Comparison of ENCODE assay signal across 8 cellular contexts in genomic region chr2:88055049-88055435, GRCh38. TPM values are rescaled to one million over a fixed set of nuclear protein-coding genes. Genes with fewer than 3 reads are reported as not detected.
DNase-seq lines count a peak whose midpoint lies in the region; TF ChIP-seq lines count a peak whose summit lies in the region.

No MANE protein-coding gene starts in this region.

- H4K20me1 ChIP-seq in SU-DHL-6 (ENCODE audit: low read depth, low read length) (no peaks in the 10 kb centered on the region), fibroblast of lung (ENCODE audit: control insufficient read depth, extremely low read depth, insufficient read depth, low read length) (no peaks in the 10 kb centered on the region)

- peaks cover 5% of the 10 kb centered on the region for H3K36me3 Mint-ChIP-seq in activated naive CD4-positive, alpha-beta T cell treated with anti-CD3 and anti-CD28 coated beads, Interleukin-2, amount 50 U/mL, for 24 hours

- H3K27me3 ChIP-seq in SU-DHL-6 (ENCODE audit: low read length) (no peaks in the 10 kb centered on the region), fibroblast of lung (ENCODE audit: control insufficient read depth, insufficient read depth, low read length) (no peaks in the 10 kb centered on the region), neuronal stem cell (ENCODE audit: control insufficient read depth in 3 of 3, insufficient read depth in 3 of 3, low read depth in 1 of 3, low read length in 3 of 3) (no peaks in the 10 kb centered on the region)

- TF ChIP-seq CTCF in SU-DHL-6 (IDR thresholded peaks at IDR 0.05; ENCODE audit: insufficient read depth, low read length, poor library complexity, severe bottlenecking) = no peak
- TF ChIP-seq CTCF in fibroblast of lung (conservative IDR thresholded peaks at IDR 0.05 in 1 of 2, IDR thresholded peaks at IDR 0.05 in 1 of 2; ENCODE audit: low read depth in 1 of 2, low read length in 2 of 2) = no peak

- H4K8ac ChIP-seq in neuronal stem cell (ENCODE audit: low read depth, low read length) = no peak overlapping the region

- peak overlapping the region; percentile 91 for H3K4me3 ChIP-seq in SU-DHL-6 (ENCODE audit: insufficient read depth, low read length, poor library complexity, severe bottlenecking)
- peak overlapping the region; percentile 73 to 86 (median 84) for H3K4me3 ChIP-seq in fibroblast of lung (replicated peaks in 1 of 4; ENCODE audit: control extremely low read depth in 1 of 4, insufficient read depth in 1 of 4, low read depth in 3 of 4, low read length in 4 of 4)
- H3K4me3 ChIP-seq in neuronal stem cell (ENCODE audit: low read length in 2 of 2) = peak overlapping the region; percentile 78 to 98

- H3K4me1 ChIP-seq in fibroblast of lung (ENCODE audit: control insufficient read depth, extremely low read depth, insufficient read depth, low read length) (peaks cover 7% of the 10 kb centered on the region), neuronal stem cell (ENCODE audit: control insufficient read depth in 2 of 2, insufficient read depth in 1 of 2, low read depth in 1 of 2, low read length in 2 of 2) (peaks cover 7 to 12% of the 10 kb centered on the region in 2 donors)

- no peak overlapping the region for H2BK12ac ChIP-seq in neuronal stem cell (ENCODE audit: low read length)

- peaks cover 46% of the 10 kb centered on the region for H3K79me2 ChIP-seq in SU-DHL-6 (ENCODE audit: insufficient read depth, low read length)
- H3K79me2 ChIP-seq in fibroblast of lung (ENCODE audit: control insufficient read depth, insufficient read depth, low read length) = peaks cover 31% of the 10 kb centered on the region

- H2BK15ac ChIP-seq in neuronal stem cell (ENCODE audit: low read length) = no peak overlapping the region

- H3K14ac ChIP-seq in neuronal stem cell (ENCODE audit: low read length) = peak overlapping the region; percentile 39

- no peak for DNase-seq in activated naive CD4-positive, alpha-beta T cell treated with anti-CD3 and anti-CD28 coated beads, Interleukin-2, amount 50 U/mL, for 16 hours
- peak; percentile 48 to 66 for DNase-seq in fibroblast of lung (ENCODE audit: low read depth in 2 of 2)
- DNase-seq in neuronal stem cell (ENCODE audit: low spot score) = no peak
- DNase-seq in stimulated activated CD4-positive, alpha-beta T cell treated with anti-CD3 and anti-CD28 coated beads, Interleukin-4, amount 100 ng/mL, for 1 hour = no peak
- no peak for DNase-seq in HK-2 (ENCODE audit: unreplicated experiment)
- no peak for DNase-seq in stimulated activated CD4-positive, alpha-beta T cell treated with anti-CD3 and anti-CD28 coated beads, Interleukin-4, amount 100 ng/mL, for 4 hours

- no peaks in the 10 kb centered on the region for H3K9me2 ChIP-seq in SU-DHL-6 (replicated peaks; ENCODE audit: insufficient read depth, low read length)

- H2AK5ac ChIP-seq in neuronal stem cell (ENCODE audit: low read depth, low read length) = no peak overlapping the region

- peaks cover 29% of the 10 kb centered on the region; the same call in 1 of the 2 replicates for H3F3A ChIP-seq in SU-DHL-6 (ENCODE audit: insufficient read depth)

- peak overlapping the region; percentile 71 for H3K27ac ChIP-seq in SU-DHL-6 (ENCODE audit: low read depth, low read length)
- H3K27ac ChIP-seq in fibroblast of lung (ENCODE audit: insufficient read depth, low read length) = peak overlapping the region; percentile 96
- H3K27ac ChIP-seq in neuronal stem cell (replicated peaks; ENCODE audit: low read length) = peak overlapping the region; percentile 68

- peak overlapping the region; percentile 95 for H3K18ac ChIP-seq in neuronal stem cell (ENCODE audit: low read length)

- peak overlapping the region; percentile 68 for H2AFZ ChIP-seq in SU-DHL-6 (ENCODE audit: low read depth, low read length, severe bottlenecking)
- peak overlapping the region; percentile 60 for H2AFZ ChIP-seq in fibroblast of lung (ENCODE audit: low read length)
- peak overlapping the region; percentile 95 for H2AFZ ChIP-seq in neuronal stem cell (ENCODE audit: low read length)

- H3K9ac ChIP-seq in SU-DHL-6 (ENCODE audit: low read length) (peak overlapping the region; percentile 97), fibroblast of lung (ENCODE audit: insufficient read depth, low read length) (peak overlapping the region; percentile 99), neuronal stem cell (ENCODE audit: low read depth, low read length, poor library complexity) (peak overlapping the region; percentile 89)

- H2BK120ac ChIP-seq in neuronal stem cell (ENCODE audit: low read depth, low read length) = no peak overlapping the region

- peaks cover 75% of the 10 kb centered on the region for H3K4me1 Mint-ChIP-seq in activated naive CD4-positive, alpha-beta T cell treated with anti-CD3 and anti-CD28 coated beads, Interleukin-2, amount 50 U/mL, for 24 hours

- H3K79me1 ChIP-seq in neuronal stem cell (ENCODE audit: low read depth, low read length) = no peaks in the 10 kb centered on the region

- H3K9me3 Mint-ChIP-seq in activated naive CD4-positive, alpha-beta T cell treated with anti-CD3 and anti-CD28 coated beads, Interleukin-2, amount 50 U/mL, for 24 hours = no peaks in the 10 kb centered on the region

- H3K4me2 ChIP-seq in SU-DHL-6 (ENCODE audit: low read depth, low read length, poor library complexity, severe bottlenecking) (peak overlapping the region; percentile 88), fibroblast of lung (ENCODE audit: extremely low read depth, insufficient read depth, low read length) (peak overlapping the region; percentile 91), neuronal stem cell (ENCODE audit: insufficient read depth, low read length, poor library complexity, severe bottlenecking) (peak overlapping the region; percentile 61)

- no CpG with 5 or more reads among the region's 17 CpGs for WGBS in neuronal stem cell (ENCODE audit: extremely low coverage in 2 of 2, insufficient read length in 2 of 2, insufficient replicate concordance in 1 of 2), 2 donors

- H3K27me3 Mint-ChIP-seq in activated naive CD4-positive, alpha-beta T cell treated with anti-CD3 and anti-CD28 coated beads, Interleukin-2, amount 50 U/mL, for 24 hours = no peaks in the 10 kb centered on the region

- H3K4me3 Mint-ChIP-seq in activated naive CD4-positive, alpha-beta T cell treated with anti-CD3 and anti-CD28 coated beads, Interleukin-2, amount 50 U/mL, for 24 hours = peak overlapping the region; percentile 91

- H3K23ac ChIP-seq in neuronal stem cell (ENCODE audit: low read depth, low read length, poor library complexity) = no peak overlapping the region

- peak overlapping the region; percentile 68 for H3K4ac ChIP-seq in neuronal stem cell (ENCODE audit: low read length)

- peak overlapping the region; percentile 96 for H3K27ac Mint-ChIP-seq in activated naive CD4-positive, alpha-beta T cell treated with anti-CD3 and anti-CD28 coated beads, Interleukin-2, amount 50 U/mL, for 24 hours

- H2BK5ac ChIP-seq in neuronal stem cell (ENCODE audit: low read length) = peak overlapping the region; percentile 62

- H4K91ac ChIP-seq in neuronal stem cell (ENCODE audit: low read depth, low read length, poor library complexity) = no peak overlapping the region

- no peaks in the 10 kb centered on the region for H3K9me3 ChIP-seq in SU-DHL-6 (ENCODE audit: insufficient read depth, low read length)
- H3K9me3 ChIP-seq in fibroblast of lung (ENCODE audit: control insufficient read depth, insufficient read depth, low read depth, low read length) = no peaks in the 10 kb centered on the region
- H3K9me3 ChIP-seq in neuronal stem cell (replicated peaks in 1 of 2; ENCODE audit: control insufficient read depth in 2 of 2, insufficient read depth in 1 of 2, low read depth in 1 of 2, low read length in 2 of 2) = no peaks in the 10 kb centered on the region

- H3K36me3 ChIP-seq in SU-DHL-6 (ENCODE audit: low read length) (peaks cover 8% of the 10 kb centered on the region; the same call in 1 of the 2 replicates), fibroblast of lung (ENCODE audit: control insufficient read depth, insufficient read depth, low read length) (no peaks in the 10 kb centered on the region), neuronal stem cell (replicated peaks in 1 of 2; ENCODE audit: control insufficient read depth in 2 of 2, insufficient read depth in 2 of 2, low read length in 2 of 2) (peaks cover 0 to 42% of the 10 kb centered on the region in 2 donors)

RNA-seq across cellular contexts. Expression of gene KRCC1, which starts 0.5 kb away (rescaled TPM):
- 36.7 and 39.3 TPM in 2 replicates for total RNA-seq in fibroblast of lung
- 24.3 and 44.4 TPM in 2 replicates for polyA plus RNA-seq in fibroblast of lung
- polyA plus RNA-seq in fibroblast of lung (2012) = 18.9 and 27.5 TPM in 2 replicates
- polyA minus RNA-seq in fibroblast of lung (ENCODE audit: low replicate concordance) = 0.26 and 0.79 TPM in 2 replicates
- polyA plus RNA-seq in neuronal stem cell (2013, experiment 1 of 2) = 24.2 TPM
- polyA plus RNA-seq in neuronal stem cell (2013, experiment 2 of 2) = 25.1 TPM

RNA-seq across cellular contexts. Expression of gene SMYD1, which starts 12.6 kb away (rescaled TPM):
- total RNA-seq in fibroblast of lung = not detected in 2 replicates
- not detected in 2 replicates for polyA plus RNA-seq in fibroblast of lung
- not detected in 2 replicates for polyA plus RNA-seq in fibroblast of lung (2012)
- polyA minus RNA-seq in fibroblast of lung (ENCODE audit: low replicate concordance) = not detected in 2 replicates
- polyA plus RNA-seq in neuronal stem cell (2013, experiment 1 of 2) = 0.01 TPM
- 0.03 TPM for polyA plus RNA-seq in neuronal stem cell (2013, experiment 2 of 2)

RNA-seq across cellular contexts. Expression of gene RNU2-63P, which starts 38.7 kb away (rescaled TPM):
- total RNA-seq in fibroblast of lung = 46.0 and 268 TPM in 2 replicates
- not detected in 2 replicates for polyA plus RNA-seq in fibroblast of lung
- polyA plus RNA-seq in fibroblast of lung (2012) = not detected in 2 replicates
- polyA minus RNA-seq in fibroblast of lung (ENCODE audit: low replicate concordance) = not detected in 2 replicates
- polyA plus RNA-seq in neuronal stem cell (2013, experiment 1 of 2) = not detected
- not detected for polyA plus RNA-seq in neuronal stem cell (2013, experiment 2 of 2)

Comparison
In these comparisons a context has a peak if more than half of its experiments do, and no peak if none do; other contexts are left out.
1. DNase-seq: peak in fibroblast of lung (2 of 2); none in activated naive CD4-positive, alpha-beta T cell treated with anti-CD3 and anti-CD28 coated beads, Interleukin-2, amount 50 U/mL, for 16 hours (single experiment), neuronal stem cell (single experiment), stimulated activated CD4-positive, alpha-beta T cell treated with anti-CD3 and anti-CD28 coated beads, Interleukin-4, amount 100 ng/mL, for 1 hour (single experiment), HK-2 (single experiment) and stimulated activated CD4-positive, alpha-beta T cell treated with anti-CD3 and anti-CD28 coated beads, Interleukin-4, amount 100 ng/mL, for 4 hours (0 of 2).
2. Peak in every context shown above with its lines, with median percentiles within 50 percentile points of each other: H2AFZ ChIP-seq, H3K27ac ChIP-seq, H3K4me2 ChIP-seq, H3K4me3 ChIP-seq and H3K9ac ChIP-seq.